Comparison of ENCODE assay signal across 25 cellular contexts in genomic region chr14:64932231-64932630, GRCh38. TPM values are rescaled to one million over a fixed set of nuclear protein-coding genes. Genes with fewer than 3 reads are reported as not detected.
DNase-seq lines count a peak whose midpoint lies in the region; ATAC-seq, FAIRE-seq and TF ChIP-seq lines count a peak whose summit lies in the region.
"Had no signal": no experiment of that assay in that cellular context is flagged by ENCODE, and none has a peak within 500 bp of the region (broad histone marks: within the 10 kb centered on the region; RNA-seq: fewer than 3 reads in every experiment).

No MANE protein-coding gene starts in this region.

- TF ChIP-seq CTCF in endodermal cell (conservative IDR thresholded peaks at IDR 0.05) (no peak), lower leg skin (IDR thresholded peaks at IDR 0.05) (no peak)

- H3K27ac Mint-ChIP-seq in CD4-positive, alpha-beta memory T cell, result peak overlapping the region in 4 of 7 donors; percentile 50 to 65 (median 52)
- no peak overlapping the region for H3K27ac Mint-ChIP-seq in endodermal cell
- peak overlapping the region in 3 of 9 donors; percentile 9 to 65 (median 22) for H3K27ac Mint-ChIP-seq in naive thymus-derived CD4-positive, alpha-beta T cell

- no peak overlapping the region for H3K27ac ChIP-seq in CD4-positive, alpha-beta memory T cell (ENCODE audit: low read depth, low read length)
- H3K27ac ChIP-seq in endodermal cell (ENCODE audit: low read depth, low read length), result no peak overlapping the region
- peak overlapping the region; percentile 67 for H3K27ac ChIP-seq in naive thymus-derived CD4-positive, alpha-beta T cell (ENCODE audit: low read depth, low read length)
- H3K27ac ChIP-seq: PC-9 had no signal

- H3K4me1 ChIP-seq in CD4-positive, alpha-beta memory T cell (ENCODE audit: insufficient read depth, low read length), result peaks cover 70% of the 10 kb centered on the region
- peaks cover 17% of the 10 kb centered on the region for H3K4me1 ChIP-seq in endodermal cell (ENCODE audit: control insufficient read depth, insufficient read depth, low read length)
- H3K4me1 ChIP-seq in naive thymus-derived CD4-positive, alpha-beta T cell (ENCODE audit: control insufficient read depth in 2 of 2, insufficient read depth in 2 of 2, low read length in 2 of 2), result peaks cover 34 to 51% of the 10 kb centered on the region in 2 donors

- FAIRE-seq in HTR-8/SVneo (lab: Jason Lieb, UNC), result peak; percentile 95
- FAIRE-seq: GM12892 had no signal

- intact Hi-C loops in CD4-positive, alpha-beta memory T cell (cut with micrococcal nuclease), result no loop called here
- intact Hi-C loops in naive thymus-derived CD4-positive, alpha-beta T cell (cut with micrococcal nuclease), result no loop called here
- intact Hi-C loops in lower leg skin (cut with DNase I; ENCODE audit: low total_unique reads), result no loop called here

- no peak overlapping the region for H3K4me3 ChIP-seq in CD4-positive, alpha-beta memory T cell (ENCODE audit: low read length in 2 of 2)
- H3K4me3 ChIP-seq in endodermal cell (ENCODE audit: low read length), result peak overlapping the region; percentile 4
- H3K4me3 ChIP-seq in naive thymus-derived CD4-positive, alpha-beta T cell (ENCODE audit: low read length), result no peak overlapping the region
- no peak overlapping the region for H3K4me3 ChIP-seq in lower leg skin (ENCODE audit: low read depth, poor library complexity, severe bottlenecking)
- H3K4me3 ChIP-seq: MG63, PC-9 had no signal

- no peak overlapping the region for H3K4me3 Mint-ChIP-seq in CD4-positive, alpha-beta memory T cell
- no peak overlapping the region for H3K4me3 Mint-ChIP-seq in endodermal cell
- no peak overlapping the region for H3K4me3 Mint-ChIP-seq in naive thymus-derived CD4-positive, alpha-beta T cell

- H3K4me1 Mint-ChIP-seq in CD4-positive, alpha-beta memory T cell, result peaks cover 25 to 49% (median 35%) of the 10 kb centered on the region in 4 donors
- peaks cover 26% of the 10 kb centered on the region for H3K4me1 Mint-ChIP-seq in endodermal cell
- H3K4me1 Mint-ChIP-seq in naive thymus-derived CD4-positive, alpha-beta T cell, result peaks cover 27 to 44% (median 35%) of the 10 kb centered on the region in 7 donors

- ATAC-seq in naive thymus-derived CD4-positive, alpha-beta T cell, result no peak
- no peak for ATAC-seq in HG03457 (IDR thresholded peaks at IDR 0.05; ENCODE audit: unreplicated experiment)
- ATAC-seq in GM18519 (IDR thresholded peaks at IDR 0.05; ENCODE audit: low FRiP score, unreplicated experiment), result no peak

- H3K9me3 ChIP-seq in CD4-positive, alpha-beta memory T cell (ENCODE audit: control insufficient read depth in 1 of 2, low read length in 2 of 2), result no peaks in the 10 kb centered on the region
- H3K9me3 ChIP-seq in endodermal cell (ENCODE audit: control insufficient read depth, low read length), result no peaks in the 10 kb centered on the region
- peaks cover 0 to 4% (median 0%) of the 10 kb centered on the region in 3 experiments for H3K9me3 ChIP-seq in naive thymus-derived CD4-positive, alpha-beta T cell (ENCODE audit: control insufficient read depth in 2 of 3, low read length in 3 of 3)
- H3K9me3 ChIP-seq: MG63 had no signal

- no peaks in the 10 kb centered on the region for H3K9me3 Mint-ChIP-seq in CD4-positive, alpha-beta memory T cell
- H3K9me3 Mint-ChIP-seq in endodermal cell, result no peaks in the 10 kb centered on the region
- H3K9me3 Mint-ChIP-seq in naive thymus-derived CD4-positive, alpha-beta T cell, result no peaks in the 10 kb centered on the region

- no peak for TF ChIP-seq POLR2A in lower leg skin (IDR thresholded peaks at IDR 0.05)

- H3K36me3 Mint-ChIP-seq in CD4-positive, alpha-beta memory T cell, result peaks cover 46 to 53% of the 10 kb centered on the region in 2 donors
- peaks cover 28% of the 10 kb centered on the region for H3K36me3 Mint-ChIP-seq in endodermal cell (ENCODE audit: low read depth)
- peaks cover 0 to 52% (median 29%) of the 10 kb centered on the region in 5 donors for H3K36me3 Mint-ChIP-seq in naive thymus-derived CD4-positive, alpha-beta T cell

- no peaks in the 10 kb centered on the region for H3K27me3 ChIP-seq in CD4-positive, alpha-beta memory T cell (ENCODE audit: insufficient read depth, low read length)
- H3K27me3 ChIP-seq in endodermal cell (ENCODE audit: control insufficient read depth, insufficient read depth, low read length, poor library complexity, severe bottlenecking), result no peaks in the 10 kb centered on the region
- no peaks in the 10 kb centered on the region for H3K27me3 ChIP-seq in naive thymus-derived CD4-positive, alpha-beta T cell (ENCODE audit: control insufficient read depth in 2 of 2, insufficient read depth in 2 of 2, low read length in 2 of 2)
- H3K27me3 ChIP-seq: MG63 had no signal

- no peak for DNase-seq in CD4-positive, alpha-beta memory T cell
- no peak for DNase-seq in HTR-8/SVneo (ENCODE audit: insufficient read length, low spot score)
- DNase-seq in endodermal cell, result no peak
- no peak for DNase-seq in naive thymus-derived CD4-positive, alpha-beta T cell
- no peak for DNase-seq in lower leg skin (ENCODE audit: low spot score in 2 of 2)
- DNase-seq in NCI-H226, result no peak
- DNase-seq: C1 segment of cervical spinal cord; Calu3; DND-41; KBM-7; MG63; NCI-H2029; NCI-H446 treated with DMSO at 0.1 percent for 48 hours; NCI-H526; NCI-H82; NK-92 treated with Interleukin-12 subunit alpha and Interleukin-12 subunit beta, amount 100 ng/mL, for 24 hours; PC-9; Right ventricle myocardium superior; RPMI8226 had no signal

- no peak overlapping the region for H3K9ac ChIP-seq in endodermal cell (ENCODE audit: extremely low read depth, low read length, poor library complexity, severe bottlenecking)

- POLR2A ChIA-PET in CD4-positive, alpha-beta memory T cell (lab: Charles Lee; ENCODE audit: partially characterized antibody), result interaction anchor here (1.6 kb wide), 1 partner anchor 18 kb away, joined by 7 read pairs; the partner anchor contains the start of gene CHURC1
- POLR2A ChIA-PET in naive thymus-derived CD4-positive, alpha-beta T cell (lab: Charles Lee), result interaction anchor here (0.6 to 2.8 kb wide), 5 partner anchors 12 to 164 kb away, joined by 3 to 20 read pairs (median 4); partner anchors contain the start of gene CHURC1

- CTCF ChIA-PET in CD4-positive, alpha-beta memory T cell (lab: Charles Lee; ENCODE audit: partially characterized antibody), result interaction anchor here (1.3 kb wide), 1 partner anchor 17 kb away, joined by 4 read pairs; no protein-coding TSS in a partner anchor
- CTCF ChIA-PET in naive thymus-derived CD4-positive, alpha-beta T cell (lab: Charles Lee), result interaction anchor here (0.8 to 1.4 kb wide), 3 partner anchors 40 to 130 kb away, joined by 5 to 6 read pairs (median 6); partner anchors contain the start of gene FNTB

- no peaks in the 10 kb centered on the region for H3K27me3 Mint-ChIP-seq in CD4-positive, alpha-beta memory T cell
- no peaks in the 10 kb centered on the region for H3K27me3 Mint-ChIP-seq in endodermal cell (ENCODE audit: insufficient read depth)
- H3K27me3 Mint-ChIP-seq in naive thymus-derived CD4-positive, alpha-beta T cell, result no peaks in the 10 kb centered on the region

- H3K36me3 ChIP-seq in CD4-positive, alpha-beta memory T cell (ENCODE audit: insufficient read depth, low read length), result peaks cover 30% of the 10 kb centered on the region
- H3K36me3 ChIP-seq in endodermal cell (ENCODE audit: control insufficient read depth, insufficient read depth, low read length), result peaks cover 45% of the 10 kb centered on the region
- peaks cover 11 to 26% (median 14%) of the 10 kb centered on the region in 3 experiments for H3K36me3 ChIP-seq in naive thymus-derived CD4-positive, alpha-beta T cell (ENCODE audit: control insufficient read depth in 2 of 3, insufficient read depth in 3 of 3, low read length in 3 of 3)

RNA-seq across cellular contexts. Expression of gene GPX2, which starts 10.3 kb away (rescaled TPM):
- total RNA-seq in CD4-positive, alpha-beta memory T cell, result not detected
- not detected for polyA plus RNA-seq in CD4-positive, alpha-beta memory T cell
- total RNA-seq in endodermal cell, result 1 to 10 TPM; 2.6 to 3.7 TPM
- 0.78 TPM for polyA plus RNA-seq in endodermal cell (2013, experiment 1 of 2)
- polyA plus RNA-seq in endodermal cell (2013, experiment 2 of 2), result 1.3 TPM
- total RNA-seq in naive thymus-derived CD4-positive, alpha-beta T cell, result not detected
- polyA plus RNA-seq in naive thymus-derived CD4-positive, alpha-beta T cell, result not detected
- 10 to 100 TPM in 3 of 4 donors, 1 to 10 TPM in 1; 1.9 to 37.6 (median 21.0) TPM for total RNA-seq in lower leg skin
- total RNA-seq: A673, HT1080, Right ventricle myocardium superior, SK-MEL-5 had no signal

RNA-seq across cellular contexts. Expression of gene CHURC1, which starts 18.0 kb away (rescaled TPM):
- 100 to 1,000 TPM; 112 to 116 TPM for total RNA-seq in CD4-positive, alpha-beta memory T cell
- 100 to 1,000 TPM; 147 to 176 TPM for polyA plus RNA-seq in CD4-positive, alpha-beta memory T cell
- total RNA-seq in endodermal cell (10 to 100 TPM; 56.7 to 63.2 TPM), lower leg skin (10 to 100 TPM; 52.4 to 79.2 (median 63.8) TPM)
- 48.4 TPM for polyA plus RNA-seq in endodermal cell (2013, experiment 1 of 2)
- polyA plus RNA-seq in endodermal cell (2013, experiment 2 of 2), result 36.6 TPM
- 100 to 1,000 TPM in 2 of 5 experiments, 10 to 100 TPM in 3; 71.9 to 117 (median 80.7) TPM for total RNA-seq in naive thymus-derived CD4-positive, alpha-beta T cell
- 100 to 1,000 TPM; 177 to 204 TPM for polyA plus RNA-seq in naive thymus-derived CD4-positive, alpha-beta T cell

RNA-seq across cellular contexts. Expression of gene RAB15, which starts 39.9 kb away (rescaled TPM):
- 1 to 10 TPM; 5.2 to 5.4 TPM for total RNA-seq in CD4-positive, alpha-beta memory T cell
- 1 to 10 TPM; 2.3 to 6.7 TPM for polyA plus RNA-seq in CD4-positive, alpha-beta memory T cell
- 10 to 100 TPM; 48.7 to 77.2 TPM for total RNA-seq in endodermal cell
- 27.7 TPM for polyA plus RNA-seq in endodermal cell (2013, experiment 1 of 2)
- 24.4 TPM for polyA plus RNA-seq in endodermal cell (2013, experiment 2 of 2)
- 1 to 10 TPM; 4.9 to 7.1 (median 5.9) TPM for total RNA-seq in naive thymus-derived CD4-positive, alpha-beta T cell
- polyA plus RNA-seq in naive thymus-derived CD4-positive, alpha-beta T cell, result 10 to 100 TPM in 1 of 2 donors, 1 to 10 TPM in 1; 4.7 to 11.1 TPM
- 1 to 10 TPM; 5.5 to 9.4 (median 7.2) TPM for total RNA-seq in lower leg skin

RNA-seq across cellular contexts. Expression of gene SPTB, which starts 52.5 kb away (rescaled TPM):
- total RNA-seq in CD4-positive, alpha-beta memory T cell, result under 1 TPM; 0.03 to 0.09 TPM
- polyA plus RNA-seq in CD4-positive, alpha-beta memory T cell, result under 1 TPM in 1 of 2 donors, not detected in 1; 0.37 TPM
- total RNA-seq in endodermal cell, result 1 to 10 TPM in 1 of 2 donors, under 1 TPM in 1; 0.77 to 1.4 TPM
- polyA plus RNA-seq in endodermal cell (2013, experiment 1 of 2), result 0.36 TPM
- 0.41 TPM for polyA plus RNA-seq in endodermal cell (2013, experiment 2 of 2)
- total RNA-seq in naive thymus-derived CD4-positive, alpha-beta T cell, result under 1 TPM in 3 of 5 experiments, not detected in 2; 0.05 to 0.12 (median 0.05) TPM
- not detected for polyA plus RNA-seq in naive thymus-derived CD4-positive, alpha-beta T cell
- 1 to 10 TPM in 2 of 4 donors, under 1 TPM in 2; 0.34 to 1.3 (median 0.92) TPM for total RNA-seq in lower leg skin
- total RNA-seq: Calu3, SK-MEL-5 had no signal

RNA-seq across cellular contexts. Expression of gene FNTB, which starts 54.5 kb away (rescaled TPM):
- 10 to 100 TPM; 12.1 to 13.6 TPM for total RNA-seq in CD4-positive, alpha-beta memory T cell
- polyA plus RNA-seq in CD4-positive, alpha-beta memory T cell, result 10 to 100 TPM in 1 of 2 donors, 1 to 10 TPM in 1; 4.5 to 11.6 TPM
- total RNA-seq in endodermal cell (10 to 100 TPM; 17.2 to 21.3 TPM), lower leg skin (10 to 100 TPM; 34.0 to 48.6 (median 38.8) TPM)
- 18.8 TPM for polyA plus RNA-seq in endodermal cell (2013, experiment 1 of 2)
- 22.1 TPM for polyA plus RNA-seq in endodermal cell (2013, experiment 2 of 2)
- 10 to 100 TPM; 10.4 to 19.7 (median 12.9) TPM for total RNA-seq in naive thymus-derived CD4-positive, alpha-beta T cell
- polyA plus RNA-seq in naive thymus-derived CD4-positive, alpha-beta T cell, result 1 to 10 TPM; 4.0 to 7.7 TPM

Comparison
In these comparisons a context has a peak if more than half of its experiments do, and no peak if none do; other contexts are left out.
1. RNA of gene RAB15, which starts 39.9 kb away (total RNA-seq): 48.7 to 77.2 TPM in endodermal cell; 5.5 to 9.4 TPM in lower leg skin, 4.9 to 7.1 TPM in naive thymus-derived CD4-positive, alpha-beta T cell and 5.2 to 5.4 TPM in CD4-positive, alpha-beta memory T cell; every median in the first group is over 4 times any median in the second.